14 cellular contexts compared by ENCODE assay signal in genomic region chr1:16075337-16076002, GRCh38. TPM values are rescaled to one million over a fixed set of nuclear protein-coding genes. Genes with fewer than 3 reads are reported as not detected.
DNase-seq lines count a peak whose midpoint lies in the region; ATAC-seq, FAIRE-seq and TF ChIP-seq lines count a peak whose summit lies in the region.
"Had no signal": no experiment of that assay in that cellular context is flagged by ENCODE, and none has a peak within 500 bp of the region (broad histone marks: within the 10 kb centered on the region; RNA-seq: fewer than 3 reads in every experiment).

No MANE protein-coding gene starts in this region.

- H3K9me3 ChIP-seq in OCI-LY7 (ENCODE audit: low read length), result no peaks in the 10 kb centered on the region
- no peaks in the 10 kb centered on the region for H3K9me3 ChIP-seq in effector memory CD4-positive, alpha-beta T cell (ENCODE audit: control insufficient read depth, low read length)

- H4K20me1 ChIP-seq in OCI-LY7 (ENCODE audit: insufficient read depth, low read length), result no peaks in the 10 kb centered on the region

- H2AFZ ChIP-seq in OCI-LY7 (ENCODE audit: low read length), result no peak overlapping the region

- BruUV-seq in OCI-LY7 (replicated peaks; lab: Mats Ljungman, UMichigan), result no TSS peak

- H3K79me2 ChIP-seq in OCI-LY7 (ENCODE audit: insufficient read depth, low read depth, low read length), result no peaks in the 10 kb centered on the region

- H3K4me1 ChIP-seq in OCI-LY7 (ENCODE audit: insufficient read depth, low read length, poor library complexity, severe bottlenecking), result peaks cover 16% of the 10 kb centered on the region
- H3K4me1 ChIP-seq in effector memory CD4-positive, alpha-beta T cell (ENCODE audit: control insufficient read depth, insufficient read depth, low read length, poor library complexity, severe bottlenecking), result peaks cover 19% of the 10 kb centered on the region

- intact Hi-C loops in OCI-LY7 (cut with micrococcal nuclease; ENCODE audit: unreplicated experiment), result no loop called here

- no peak for TF ChIP-seq CTCF in fibroblast of villous mesenchyme (IDR thresholded peaks at IDR 0.05; ENCODE audit: insufficient read depth, low read depth, low read length)
- TF ChIP-seq CTCF in OCI-LY7 (conservative IDR thresholded peaks at IDR 0.05; ENCODE audit: low read length), result no peak

- FAIRE-seq in frontal cortex (lab: Jason Lieb, UNC), result no peak

- CTCF ChIA-PET in OCI-LY7 (lab: Charles Lee; ENCODE audit: unreplicated experiment), result no interaction called here

- DNase-seq in Caki2 (ENCODE audit: low read depth), result peak; percentile 26
- DNase-seq in RPMI8226, result peak; percentile 79
- peak; percentile 73 for DNase-seq in fibroblast of villous mesenchyme (ENCODE audit: low read depth)
- DNase-seq in renal cortical epithelial cell (ENCODE audit: low read depth), result peak; percentile 57
- DNase-seq in OCI-LY7 (ENCODE audit: low spot score), result no peak
- no peak for DNase-seq in frontal cortex (ENCODE audit: low spot score in 2 of 2)
- DNase-seq in effector memory CD4-positive, alpha-beta T cell, result no peak
- DNase-seq: COR-L47, NCI-H510A treated with DMSO at 0.1 percent for 48 hours had no signal

- in situ Hi-C loops in Caki2 (cut with HindIII; ENCODE audit: low pct_unique_long_range_greater_than_20kb, low sequenced_read_pairs), result no loop called here

- no peak for ATAC-seq in GM21717 (IDR thresholded peaks at IDR 0.05; ENCODE audit: unreplicated experiment)

- H3K27ac ChIP-seq in OCI-LY7 (ENCODE audit: low read depth, low read length, poor library complexity, severe bottlenecking), result no peak overlapping the region
- H3K27ac ChIP-seq in effector memory CD4-positive, alpha-beta T cell (ENCODE audit: insufficient read depth, low read length, poor library complexity, severe bottlenecking), result no peak overlapping the region

- POLR2A ChIA-PET in OCI-LY7 (lab: Charles Lee), result interaction anchor here (0.7 kb wide), 1 partner anchor 9 kb away, joined by 8 read pairs; no protein-coding TSS in a partner anchor

- peaks cover 3% of the 10 kb centered on the region for H3K27me3 ChIP-seq in effector memory CD4-positive, alpha-beta T cell (replicated peaks; ENCODE audit: control insufficient read depth, insufficient read depth, low read length, poor library complexity, severe bottlenecking)

- H3K4me3 ChIP-seq in fibroblast of villous mesenchyme (ENCODE audit: low read depth, low read length), result no peak overlapping the region
- no peak overlapping the region for H3K4me3 ChIP-seq in OCI-LY7 (ENCODE audit: low read depth, low read length, poor library complexity, severe bottlenecking)
- no peak overlapping the region for H3K4me3 ChIP-seq in effector memory CD4-positive, alpha-beta T cell (ENCODE audit: insufficient read depth, low read depth, low read length, poor library complexity, severe bottlenecking)

- H3K36me3 ChIP-seq in OCI-LY7 (ENCODE audit: insufficient read depth, low read length), result no peaks in the 10 kb centered on the region
- H3K36me3 ChIP-seq in effector memory CD4-positive, alpha-beta T cell (ENCODE audit: control insufficient read depth, insufficient read depth, low read length), result no peaks in the 10 kb centered on the region

- H3K4me2 ChIP-seq in OCI-LY7 (ENCODE audit: low read length), result no peak overlapping the region

- H3K9me2 ChIP-seq in OCI-LY7 (ENCODE audit: insufficient read depth, low read length), result no peaks in the 10 kb centered on the region

RNA-seq across cellular contexts. Expression of gene FAM131C, which starts 2.0 kb away (rescaled TPM):
- 2.1 and 2.4 TPM in 2 replicates for total RNA-seq in Caki2 (2014; rRNA removed; shearing (Covaris generic); ENCODE audit: low replicate concordance)
- total RNA-seq in fibroblast of villous mesenchyme, result under 0.01 TPM in 1 of 2 replicates, not detected in the other
- total RNA-seq in renal cortical epithelial cell, result 0.52 and 1.5 TPM in 2 replicates
- not detected in 2 replicates for total RNA-seq in OCI-LY7 (2014; rRNA removed; shearing (Covaris generic))
- total RNA-seq in OCI-LY7 (2022), result not detected in 2 replicates
- total RNA-seq in frontal cortex, result 1.2 TPM
- total RNA-seq: mesenteric fat pad had no signal

RNA-seq across cellular contexts. Expression of gene CLCNKB, which starts 31.9 kb away (rescaled TPM):
- not detected in 2 replicates for total RNA-seq in Caki2 (2014; rRNA removed; shearing (Covaris generic); ENCODE audit: low replicate concordance)
- total RNA-seq in fibroblast of villous mesenchyme (under 0.01 and 0.43 TPM in 2 replicates), renal cortical epithelial cell (0.35 and 0.60 TPM in 2 replicates), OCI-LY7 (2022) (not detected in 2 replicates), frontal cortex (under 0.01 TPM)
- total RNA-seq in OCI-LY7 (2014; rRNA removed; shearing (Covaris generic)), result not detected in 2 replicates
- total RNA-seq: activated CD8-positive, alpha-beta memory T cell treated with anti-CD3 and anti-CD28 coated beads for 36 hours; foreskin keratinocyte; T-helper 1 cell treated with Interleukin-12 subunit alpha and Interleukin-12 subunit beta and Interleukin-4 antibody, amounts not matched to agents 30 ng/mL and 1 ng/mL, for 36 hours had no signal

RNA-seq across cellular contexts. Expression of gene CLCNKA, which starts 53.6 kb away (rescaled TPM):
- not detected in 2 replicates for total RNA-seq in Caki2 (2014; rRNA removed; shearing (Covaris generic); ENCODE audit: low replicate concordance)
- total RNA-seq in fibroblast of villous mesenchyme, result not detected in 2 replicates
- 0.20 TPM in 1 of 2 replicates, not detected in the other for total RNA-seq in renal cortical epithelial cell
- not detected in 2 replicates for total RNA-seq in OCI-LY7 (2014; rRNA removed; shearing (Covaris generic))
- not detected in 2 replicates for total RNA-seq in OCI-LY7 (2022)
- total RNA-seq in frontal cortex, result 0.41 TPM
- total RNA-seq: activated CD8-positive, alpha-beta memory T cell treated with anti-CD3 and anti-CD28 coated beads for 36 hours; foreskin keratinocyte; T-helper 1 cell treated with Interleukin-12 subunit alpha and Interleukin-12 subunit beta and Interleukin-4 antibody, amounts not matched to agents 30 ng/mL and 1 ng/mL, for 36 hours had no signal

RNA-seq across cellular contexts. Expression of gene HSPB7, which starts 57.6 kb away (rescaled TPM):
- total RNA-seq in Caki2 (2014; rRNA removed; shearing (Covaris generic); ENCODE audit: low replicate concordance), result not detected in 2 replicates
- total RNA-seq in fibroblast of villous mesenchyme (1.7 and 3.5 TPM in 2 replicates), renal cortical epithelial cell (0.35 TPM in 2 replicates), OCI-LY7 (2022) (not detected in 2 replicates), frontal cortex (not detected)
- total RNA-seq in OCI-LY7 (2014; rRNA removed; shearing (Covaris generic)), result not detected in 2 replicates
- total RNA-seq: activated CD8-positive, alpha-beta memory T cell treated with anti-CD3 and anti-CD28 coated beads for 36 hours; foreskin keratinocyte; T-helper 1 cell treated with Interleukin-12 subunit alpha and Interleukin-12 subunit beta and Interleukin-4 antibody, amounts not matched to agents 30 ng/mL and 1 ng/mL, for 36 hours had no signal

Comparison
In these comparisons a context has a peak if more than half of its experiments do, and no peak if none do; other contexts are left out.
1. DNase-seq: peak in Caki2 (single experiment), RPMI8226 (single experiment), fibroblast of villous mesenchyme (single experiment) and renal cortical epithelial cell (single experiment); none in OCI-LY7 (single experiment), frontal cortex (0 of 2) and effector memory CD4-positive, alpha-beta T cell (0 of 3).